Comparison of ENCODE assay signal across 21 cellular contexts in the genomic region with DNA sequence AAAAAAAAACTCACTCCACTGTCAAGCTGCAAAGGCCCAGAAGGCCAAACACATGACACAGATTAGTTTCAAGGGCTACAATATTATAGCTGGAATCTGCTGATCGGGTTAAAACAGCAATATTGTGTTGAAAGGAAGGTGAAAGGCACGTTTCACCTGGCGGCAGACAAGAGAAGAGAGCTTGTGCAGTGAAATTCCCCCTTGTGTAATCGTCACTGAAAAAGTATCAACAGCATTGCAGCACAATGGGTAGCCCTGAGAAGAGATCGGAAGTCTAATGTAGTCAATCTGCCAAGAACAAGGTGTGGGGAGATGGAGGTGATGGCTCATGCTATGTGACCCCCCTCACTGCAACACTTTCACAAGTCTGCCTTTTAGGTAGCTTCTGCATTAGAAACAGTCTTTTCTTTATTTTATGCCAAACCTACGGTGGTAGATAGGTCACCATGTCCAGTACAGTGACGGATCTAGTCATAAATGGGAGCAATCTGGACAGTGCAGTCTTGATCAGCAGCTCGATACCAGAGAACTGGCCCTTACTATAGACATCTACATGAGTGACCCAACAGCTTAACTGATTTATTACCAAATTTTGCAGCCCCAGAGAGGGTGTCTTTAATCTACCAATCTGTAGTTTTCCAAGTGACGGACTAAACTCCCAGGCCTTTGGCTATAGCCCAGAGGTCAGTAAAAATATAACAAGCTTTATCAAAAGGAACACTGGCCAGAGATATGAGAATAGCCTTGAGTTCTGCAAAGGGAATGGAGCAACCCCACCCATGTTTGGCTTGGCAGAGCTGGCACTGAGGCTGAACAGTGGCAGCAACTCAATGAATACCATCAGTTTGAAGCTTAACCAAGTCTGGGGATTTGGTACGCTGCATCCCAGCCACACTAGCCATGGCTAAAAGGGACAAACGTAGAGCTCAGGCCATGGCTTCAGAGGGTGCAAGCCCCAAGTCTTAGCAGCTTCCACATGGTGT. TPM values are rescaled to one million over a fixed set of nuclear protein-coding genes. Genes with fewer than 3 reads are reported as not detected.
DNase-seq lines count a peak whose midpoint lies in the region; ATAC-seq, FAIRE-seq and TF ChIP-seq lines count a peak whose summit lies in the region.
"Had no signal": no experiment of that assay in that cellular context is flagged by ENCODE, and none has a peak within 500 bp of the region (broad histone marks: within the 10 kb centered on the region; RNA-seq: fewer than 3 reads in every experiment).

No MANE protein-coding gene starts in this region.

- H3K4me1 ChIP-seq in A549: no peaks in the 10 kb centered on the region
- peaks cover 28% of the 10 kb centered on the region for H3K4me1 ChIP-seq in body of pancreas
- no peaks in the 10 kb centered on the region for H3K4me1 ChIP-seq in prostate gland (replicated peaks)
- H3K4me1 ChIP-seq in tibial nerve: no peaks in the 10 kb centered on the region

- H3K4me2 ChIP-seq in A549: no peak overlapping the region

- TF ChIP-seq EP300 in A549 (IDR thresholded peaks at IDR 0.05) (no peak), tibial nerve (IDR thresholded peaks at IDR 0.05) (no peak)

- H3K27ac ChIP-seq in A549 (peak overlapping the region in 1 of 2 experiments; percentile 0; a peak in 2 of 6 replicates), body of pancreas (peak overlapping the region in 2 of 4 donors; percentile 8 to 55), prostate gland (no peak overlapping the region), tibial nerve (no peak overlapping the region)
- H3K27ac ChIP-seq: Peyer's patch had no signal

- WGBS in A549 (ENCODE audit: missing lambda C conversion rate): 72% methylated on average over 11 of the region's 11 CpGs
- WGBS in body of pancreas, 2 donors: 42 to 44% methylated on average over 11 of the region's 11 CpGs
- 80% methylated on average over 11 of the region's 11 CpGs for WGBS in prostate gland
- WGBS in tibial nerve, 2 donors: 87 to 91% methylated on average over 9 to 11 of the region's 11 CpGs

- TF ChIP-seq POLR2A in A549 (IDR thresholded peaks at IDR 0.05; ENCODE audit: low read length) (no peak), body of pancreas (IDR thresholded peaks at IDR 0.05) (no peak), prostate gland (IDR thresholded peaks at IDR 0.05) (no peak), tibial nerve (IDR thresholded peaks at IDR 0.05) (no peak)

- H3K36me3 ChIP-seq in body of pancreas (replicated peaks in 1 of 2; ENCODE audit: insufficient read depth in 1 of 2, low read depth in 2 of 2) (no peaks in the 10 kb centered on the region), prostate gland (no peaks in the 10 kb centered on the region), tibial nerve (peaks cover 0 to 11% (median 0%) of the 10 kb centered on the region in 3 donors)
- H3K36me3 ChIP-seq: Peyer's patch had no signal

- CTCF ChIA-PET in A549 (lab: Yijun Ruan, JAX): interaction anchor here (0.6 to 1.0 kb wide), 2 partner anchors 10 to 76 kb away, joined by 3 read pairs; no protein-coding TSS in a partner anchor

- peaks cover 0 to 5% of the 10 kb centered on the region in 2 donors for H3K4me1 Mint-ChIP-seq in stimulated activated naive B cell treated with anti-CD40 and anti-IgM and Interleukin-4, amounts not matched to agents 10 μg/mL and 1 μg/mL and 100 μg/mL, for 72 hours

- no peak for TF ChIP-seq RAD21 in A549 (conservative IDR thresholded peaks at IDR 0.05 in 1 of 2, IDR thresholded peaks at IDR 0.05 in 1 of 2)

- TF ChIP-seq CTCF in A549 (IDR thresholded peaks at IDR 0.05): no peak
- no peak for TF ChIP-seq CTCF in body of pancreas (IDR thresholded peaks at IDR 0.05)
- no peak for TF ChIP-seq CTCF in prostate gland (IDR thresholded peaks at IDR 0.05)
- no peak for TF ChIP-seq CTCF in tibial nerve (IDR thresholded peaks at IDR 0.05)

- H3K4me3 Mint-ChIP-seq in stimulated activated naive B cell treated with anti-CD40 and anti-IgM and Interleukin-4, amounts not matched to agents 10 μg/mL and 1 μg/mL and 100 μg/mL, for 72 hours: no peak overlapping the region

- no peak for FAIRE-seq in A549 (lab: Jason Lieb, UNC)
- FAIRE-seq: HTR-8/SVneo had no signal

- DNase-seq in A549 (ENCODE audit: low read depth in 1 of 2, low spot score in 1 of 2) (no peak), body of pancreas (peak; percentile 37 to 65 (median 58)), left lobe of liver (ENCODE audit: low spot score) (peak; percentile 75), prostate gland (ENCODE audit: low spot score) (peak; percentile 13), tibial nerve (ENCODE audit: low spot score in 2 of 2) (no peak), SHP77 (lab: John Stamatoyannopoulos, UW) (no peak)
- no peak for DNase-seq in stimulated activated naive B cell treated with anti-CD40 and anti-IgM and Interleukin-4, amounts not matched to agents 10 μg/mL and 1 μg/mL and 100 μg/mL, for 72 hours
- DNase-seq in activated CD4-positive, CD25-positive, alpha-beta regulatory T cell treated with anti-CD3 and anti-CD28 coated beads, Interleukin-2, amount 50 U/mL, for 72 hours: no peak
- DNase-seq: EL, GF-D8, GOT3, IMR-90, NCI-H1105 treated with DMSO at 0.1 percent for 48 hours, NCI-H1694 treated with DMSO at 0.1 percent for 48 hours, NCI-H2081 treated with DMSO at 0.1 percent for 48 hours, NCI-H2171 treated with DMSO at 0.1 percent for 48 hours, NCI-H524 treated with DMSO at 0.1 percent for 48 hours, NCI-H82, Peyer's patch had no signal

- peaks cover 0 to 4% of the 10 kb centered on the region in 2 donors for H3K27me3 Mint-ChIP-seq in stimulated activated naive B cell treated with anti-CD40 and anti-IgM and Interleukin-4, amounts not matched to agents 10 μg/mL and 1 μg/mL and 100 μg/mL, for 72 hours

- H3K27me3 ChIP-seq in body of pancreas: no peaks in the 10 kb centered on the region
- no peaks in the 10 kb centered on the region for H3K27me3 ChIP-seq in prostate gland (replicated peaks; ENCODE audit: insufficient read depth)
- no peaks in the 10 kb centered on the region for H3K27me3 ChIP-seq in tibial nerve
- H3K27me3 ChIP-seq: Peyer's patch had no signal

- H3K9me3 ChIP-seq in A549 (0 out of 3 replicates have a peak, but pooled peaks cover 2% of the 10 kb centered on the region), body of pancreas (no peaks in the 10 kb centered on the region), prostate gland (no peaks in the 10 kb centered on the region), tibial nerve (no peaks in the 10 kb centered on the region)
- H3K9me3 ChIP-seq: Peyer's patch had no signal

- peaks cover 0 to 1% of the 10 kb centered on the region in 2 donors for H3K36me3 Mint-ChIP-seq in stimulated activated naive B cell treated with anti-CD40 and anti-IgM and Interleukin-4, amounts not matched to agents 10 μg/mL and 1 μg/mL and 100 μg/mL, for 72 hours

- intact Hi-C loops in body of pancreas (cut with DNase I): no loop called here
- intact Hi-C loops in prostate gland (cut with DNase I): no loop called here

- no peak overlapping the region for H3K27ac Mint-ChIP-seq in stimulated activated naive B cell treated with anti-CD40 and anti-IgM and Interleukin-4, amounts not matched to agents 10 μg/mL and 1 μg/mL and 100 μg/mL, for 72 hours

- H3K4me3 ChIP-seq in A549 (no peak overlapping the region), body of pancreas (no peak overlapping the region), prostate gland (no peak overlapping the region), tibial nerve (no peak overlapping the region)
- H3K4me3 ChIP-seq: Peyer's patch had no signal

- ATAC-seq in A549: peak in 1 of 2 experiments; percentile 30; a peak in 1 of 6 replicates
- ATAC-seq in body of pancreas: peak; percentile 82
- ATAC-seq in left lobe of liver: peak; percentile 91
- no peak for ATAC-seq in stimulated activated naive B cell treated with anti-CD40 and anti-IgM and Interleukin-4, amounts not matched to agents 10 μg/mL and 1 μg/mL and 100 μg/mL, for 72 hours (replicated peaks)
- ATAC-seq: HCT116 had no signal

- peaks cover under 1 to 1% of the 10 kb centered on the region in 2 donors for H3K9me3 Mint-ChIP-seq in stimulated activated naive B cell treated with anti-CD40 and anti-IgM and Interleukin-4, amounts not matched to agents 10 μg/mL and 1 μg/mL and 100 μg/mL, for 72 hours

- POLR2A ChIA-PET in A549 (lab: Yijun Ruan, JAX): no interaction called here

TF ChIP-seq in A549, 52 proteins besides CTCF, POLR2A, EP300 and RAD21:
- TF ChIP-seq MAZ (IDR thresholded peaks at IDR 0.05; ENCODE audit: borderline replicate concordance, low read depth, low read length) (no peak), MAFK (IDR thresholded peaks at IDR 0.05; ENCODE audit: partially characterized antibody) (peak; percentile 47), RFX5 (IDR thresholded peaks at IDR 0.05) (no peak)

RNA-seq across cellular contexts. Expression of a gene that starts 35.4 kb away (rescaled TPM):
- 91.6 and 105 TPM in 2 replicates for polyA plus RNA-seq in A549 (2011; rRNA removed)
- polyA plus RNA-seq in A549 (2012; cell fraction: cytosol; rRNA removed): 70.8 and 71.7 TPM in 2 replicates
- 14.5 and 19.8 TPM in 2 replicates for polyA plus RNA-seq in A549 (2012; cell fraction: nucleus; rRNA removed)
- 35.6 to 68.0 TPM (median 65.3 TPM) in 3 replicates for polyA plus RNA-seq in A549 (2017; fragmentation: RNase III; extraction: RNeasy Plus Mini Kit Qiagen cat#74134 plus additional on column Dnase treatment)
- 31.5 and 37.6 TPM in 2 replicates for polyA minus RNA-seq in A549 (2011; rRNA and poly(A)+ RNA removed)
- total RNA-seq in body of pancreas: 10 to 100 TPM; 10.5 to 14.5 TPM
- 14.8 TPM for total RNA-seq in left lobe of liver
- 10 to 100 TPM; 12.5 to 21.9 TPM for total RNA-seq in prostate gland
- total RNA-seq in tibial nerve: 10 to 100 TPM; 13.7 to 28.8 (median 19.6) TPM

Comparison
In these comparisons a context has a peak if more than half of its experiments do, and no peak if none do; other contexts are left out.
1. ATAC-seq: peak in body of pancreas (single experiment) and left lobe of liver (single experiment); none in stimulated activated naive B cell treated with anti-CD40 and anti-IgM and Interleukin-4, amounts not matched to agents 10 μg/mL and 1 μg/mL and 100 μg/mL, for 72 hours (0 of 2).
2. DNase-seq: peak in body of pancreas (4 of 4), left lobe of liver (single experiment) and prostate gland (single experiment); none in A549 (0 of 2), tibial nerve (0 of 2), SHP77 (0 of 2), stimulated activated naive B cell treated with anti-CD40 and anti-IgM and Interleukin-4, amounts not matched to agents 10 μg/mL and 1 μg/mL and 100 μg/mL, for 72 hours (single experiment) and activated CD4-positive, CD25-positive, alpha-beta regulatory T cell treated with anti-CD3 and anti-CD28 coated beads, Interleukin-2, amount 50 U/mL, for 72 hours (single experiment).